Comparison of ENCODE assay signal across 16 cellular contexts in the genomic region with DNA sequence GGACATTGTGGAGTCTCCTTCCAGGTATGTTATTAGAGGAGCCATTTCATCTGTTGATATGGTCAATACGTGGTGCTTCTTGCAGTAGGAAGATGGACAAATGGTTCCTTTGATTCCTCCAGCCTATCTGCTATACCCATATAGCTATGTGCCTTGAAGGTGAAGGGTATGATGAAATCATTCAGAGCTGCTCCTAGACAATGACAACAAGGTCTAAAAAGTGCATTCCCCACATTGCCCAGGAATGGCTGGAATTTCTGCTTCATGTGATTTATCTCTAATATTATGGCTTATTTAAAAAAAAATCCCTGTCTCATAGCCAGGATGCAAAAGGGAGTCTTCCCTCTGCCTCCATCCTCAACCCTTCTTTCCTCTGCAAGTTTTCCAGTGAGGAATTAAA. TPM values are rescaled to one million over a fixed set of nuclear protein-coding genes. Genes with fewer than 3 reads are reported as not detected.
"Had no signal": no experiment of that assay in that cellular context is flagged by ENCODE, and none has a peak within 500 bp of the region (broad histone marks: within the 10 kb centered on the region; RNA-seq: fewer than 3 reads in every experiment).

No MANE protein-coding gene starts in this region.

- H3K36me3 ChIP-seq: breast epithelium, pancreas, tibial artery had no signal

- H3K4me3 Mint-ChIP-seq: activated CD4-positive, alpha-beta T cell treated with anti-CD3 and anti-CD28 coated beads, Interleukin-2, amount 10 ng/mL, durations not matched to agents 24 days and 14 days; activated CD8-positive, alpha-beta T cell treated with anti-CD3 and anti-CD28 coated beads, Interleukin-2, amount 10 ng/mL, durations not matched to agents 7 days and 5 days; activated naive CD4-positive, alpha-beta T cell treated with anti-CD3 and anti-CD28 coated beads, Interleukin-2, amount 10 ng/mL, durations not matched to agents 7 days and 5 days; activated naive CD8-positive, alpha-beta T cell treated with anti-CD3 and anti-CD28 coated beads, Interleukin-2, amount 50 U/mL, for 24 hours; activated T-cell treated with anti-CD3 and anti-CD28 coated beads, Interleukin-2, amount 50 U/mL, for 24 hours; effector memory CD8-positive, alpha-beta T cell; memory B cell; naive thymus-derived CD4-positive, alpha-beta T cell; stimulated activated naive B cell treated with anti-CD40 and anti-IgM and Interleukin-4, amounts not matched to agents 10 μg/mL and 1 μg/mL and 100 μg/mL, for 72 hours had no signal

- H3K9me3 ChIP-seq: breast epithelium, pancreas, tibial artery had no signal

- H3K9me3 Mint-ChIP-seq: activated CD4-positive, alpha-beta T cell treated with anti-CD3 and anti-CD28 coated beads, Interleukin-2, amount 10 ng/mL, durations not matched to agents 24 days and 14 days; activated naive CD4-positive, alpha-beta T cell treated with anti-CD3 and anti-CD28 coated beads, Interleukin-2, amount 10 ng/mL, durations not matched to agents 7 days and 5 days; activated naive CD8-positive, alpha-beta T cell treated with anti-CD3 and anti-CD28 coated beads, Interleukin-2, amount 50 U/mL, for 24 hours; activated T-cell treated with anti-CD3 and anti-CD28 coated beads, Interleukin-2, amount 50 U/mL, for 24 hours; effector memory CD8-positive, alpha-beta T cell; naive thymus-derived CD4-positive, alpha-beta T cell had no signal

- DNase-seq: activated CD4-positive, alpha-beta T cell treated with anti-CD3 and anti-CD28 coated beads, Interleukin-2, amount 10 ng/mL, durations not matched to agents 24 days and 14 days; activated CD8-positive, alpha-beta T cell treated with anti-CD3 and anti-CD28 coated beads, Interleukin-2, amount 10 ng/mL, durations not matched to agents 7 days and 5 days; activated naive CD4-positive, alpha-beta T cell treated with anti-CD3 and anti-CD28 coated beads, Interleukin-2, amount 10 ng/mL, durations not matched to agents 7 days and 5 days; activated naive CD8-positive, alpha-beta T cell treated with anti-CD3 and anti-CD28 coated beads, Interleukin-2, amount 50 U/mL, for 24 hours; activated T-cell treated with anti-CD3 and anti-CD28 coated beads, Interleukin-2, amount 50 U/mL, for 24 hours; anterior cingulate cortex; effector memory CD8-positive, alpha-beta T cell; foreskin melanocyte; naive thymus-derived CD4-positive, alpha-beta T cell; pancreas; stimulated activated naive B cell treated with anti-CD40 and anti-IgM and Interleukin-4, amounts not matched to agents 10 μg/mL and 1 μg/mL and 100 μg/mL, for 72 hours; T1000; tibial artery had no signal

- H3K27ac ChIP-seq: breast epithelium, pancreas, tibial artery had no signal

- H3K4me3 ChIP-seq: breast epithelium, pancreas, tibial artery had no signal

- H3K27me3 ChIP-seq: breast epithelium, pancreas, tibial artery had no signal

- H3K4me1 ChIP-seq: breast epithelium had no signal

- ATAC-seq: activated CD8-positive, alpha-beta T cell treated with anti-CD3 and anti-CD28 coated beads, Interleukin-2, amount 10 ng/mL, durations not matched to agents 7 days and 5 days; activated naive CD8-positive, alpha-beta T cell treated with anti-CD3 and anti-CD28 coated beads, Interleukin-2, amount 50 U/mL, for 24 hours; effector memory CD8-positive, alpha-beta T cell; naive thymus-derived CD4-positive, alpha-beta T cell; pancreas; stimulated activated naive B cell treated with anti-CD40 and anti-IgM and Interleukin-4, amounts not matched to agents 10 μg/mL and 1 μg/mL and 100 μg/mL, for 72 hours had no signal

- H3K36me3 Mint-ChIP-seq: activated naive CD4-positive, alpha-beta T cell treated with anti-CD3 and anti-CD28 coated beads, Interleukin-2, amount 10 ng/mL, durations not matched to agents 7 days and 5 days; memory B cell; naive thymus-derived CD4-positive, alpha-beta T cell; stimulated activated naive B cell treated with anti-CD40 and anti-IgM and Interleukin-4, amounts not matched to agents 10 μg/mL and 1 μg/mL and 100 μg/mL, for 72 hours had no signal

- H3K4me1 Mint-ChIP-seq: activated CD4-positive, alpha-beta T cell treated with anti-CD3 and anti-CD28 coated beads, Interleukin-2, amount 10 ng/mL, durations not matched to agents 24 days and 14 days; activated naive CD4-positive, alpha-beta T cell treated with anti-CD3 and anti-CD28 coated beads, Interleukin-2, amount 10 ng/mL, durations not matched to agents 7 days and 5 days; activated naive CD8-positive, alpha-beta T cell treated with anti-CD3 and anti-CD28 coated beads, Interleukin-2, amount 50 U/mL, for 24 hours; memory B cell; naive thymus-derived CD4-positive, alpha-beta T cell had no signal

- H3K27ac Mint-ChIP-seq: activated CD4-positive, alpha-beta T cell treated with anti-CD3 and anti-CD28 coated beads, Interleukin-2, amount 10 ng/mL, durations not matched to agents 24 days and 14 days; activated CD8-positive, alpha-beta T cell treated with anti-CD3 and anti-CD28 coated beads, Interleukin-2, amount 10 ng/mL, durations not matched to agents 7 days and 5 days; activated naive CD4-positive, alpha-beta T cell treated with anti-CD3 and anti-CD28 coated beads, Interleukin-2, amount 10 ng/mL, durations not matched to agents 7 days and 5 days; activated naive CD8-positive, alpha-beta T cell treated with anti-CD3 and anti-CD28 coated beads, Interleukin-2, amount 50 U/mL, for 24 hours; activated T-cell treated with anti-CD3 and anti-CD28 coated beads, Interleukin-2, amount 50 U/mL, for 24 hours; effector memory CD8-positive, alpha-beta T cell; memory B cell; naive thymus-derived CD4-positive, alpha-beta T cell; stimulated activated naive B cell treated with anti-CD40 and anti-IgM and Interleukin-4, amounts not matched to agents 10 μg/mL and 1 μg/mL and 100 μg/mL, for 72 hours had no signal

RNA-seq across cellular contexts. Expression of gene DAAM2, which starts 14.1 kb away (rescaled TPM):
- total RNA-seq: activated CD4-positive, alpha-beta T cell treated with anti-CD3 and anti-CD28 coated beads, Interleukin-2, amount 10 ng/mL, durations not matched to agents 24 days and 14 days; activated CD8-positive, alpha-beta T cell treated with anti-CD3 and anti-CD28 coated beads, Interleukin-2, amount 10 ng/mL, durations not matched to agents 7 days and 5 days; naive thymus-derived CD4-positive, alpha-beta T cell; T-helper 1 cell treated with Interleukin-12 subunit alpha and Interleukin-12 subunit beta and Interleukin-4 antibody, amounts not matched to agents 30 ng/mL and 1 ng/mL, for 36 hours had no signal
- polyA plus RNA-seq: naive thymus-derived CD4-positive, alpha-beta T cell had no signal
